1 cellular context compared by ENCODE assay signal in genomic region chr17:419073-419735, GRCh38.
A peak's percentile ranks its signal among the peaks of the same experiment; 100 is the strongest.
TF ChIP-seq lines count a peak whose summit lies in the region.

No MANE protein-coding gene starts in this region.

TF ChIP-seq in HepG2, 621 proteins besides CTCF, POLR2A, EP300 and RAD21 (continued from another document and continues in another):
- no peak for TF ChIP-seq ZUFSP (CRISPR knock-in tag; IDR thresholded peaks at IDR 0.05; ENCODE audit: borderline replicate concordance)
- TF ChIP-seq RBM22 (optimal IDR thresholded peaks at IDR 0.05; ENCODE audit: low read length) = no peak
- TF ChIP-seq SRF (IDR thresholded peaks at IDR 0.05; ENCODE audit: low read depth, low read length) = no peak
- TF ChIP-seq ETV6 (CRISPR knock-in tag; conservative IDR thresholded peaks at IDR 0.05) = no peak
- TF ChIP-seq PHF21A (CRISPR knock-in tag; IDR thresholded peaks at IDR 0.05) = no peak
- no peak for TF ChIP-seq YEATS4 (CRISPR knock-in tag; IDR thresholded peaks at IDR 0.05; ENCODE audit: borderline replicate concordance)
- no peak for TF ChIP-seq ZNF770 (CRISPR knock-in tag; IDR thresholded peaks at IDR 0.05)
- TF ChIP-seq ZNF792 (CRISPR knock-in tag; IDR thresholded peaks at IDR 0.05) = no peak
- TF ChIP-seq BORCS8-MEF2B (CRISPR knock-in tag; IDR thresholded peaks at IDR 0.05) = 0 out of 2 replicates have a peak, but pooled peaks have one; percentile 12
- TF ChIP-seq ZNF547 (CRISPR knock-in tag; IDR thresholded peaks at IDR 0.05) = no peak
- TF ChIP-seq MED8 (CRISPR knock-in tag; IDR thresholded peaks at IDR 0.05; ENCODE audit: insufficient replicate concordance) = no peak
- TF ChIP-seq TSC22D2 (CRISPR knock-in tag; IDR thresholded peaks at IDR 0.05; ENCODE audit: borderline replicate concordance) = no peak
- no peak for TF ChIP-seq ZFP36L1 (CRISPR knock-in tag; IDR thresholded peaks at IDR 0.05)
- 0 out of 2 replicates have a peak, but pooled peaks have one; percentile 27 for TF ChIP-seq SAP130 (CRISPR knock-in tag; IDR thresholded peaks at IDR 0.05; ENCODE audit: low read depth)
- TF ChIP-seq BRF2 (CRISPR knock-in tag; IDR thresholded peaks at IDR 0.05) = no peak
- TF ChIP-seq FOXC1 (CRISPR knock-in tag; IDR thresholded peaks at IDR 0.05; ENCODE audit: borderline replicate concordance) = no peak
- no peak for TF ChIP-seq ZNF407 (CRISPR knock-in tag; IDR thresholded peaks at IDR 0.05; ENCODE audit: not compliant biosample characterization)
- TF ChIP-seq POLR2AphosphoS2 (IDR thresholded peaks at IDR 0.05; ENCODE audit: low read depth, low read length) = no peak
- TF ChIP-seq ZNF674 (CRISPR knock-in tag; IDR thresholded peaks at IDR 0.05; ENCODE audit: low read depth) = no peak
- no peak for TF ChIP-seq SRSF9 (IDR thresholded peaks at IDR 0.05; ENCODE audit: borderline replicate concordance, insufficient read depth, low read depth, low read length, poor library complexity, severe bottlenecking)
- TF ChIP-seq ZBTB33 (CRISPR knock-in tag; IDR thresholded peaks at IDR 0.05) = no peak
- TF ChIP-seq FOXP1 (IDR thresholded peaks at IDR 0.05) = no peak
- TF ChIP-seq FOXP1 (CRISPR knock-in tag; IDR thresholded peaks at IDR 0.05) = peak; percentile 48; the same call in 1 of the 2 replicates
- no peak for TF ChIP-seq PLRG1 (conservative IDR thresholded peaks at IDR 0.05)
- TF ChIP-seq MYPOP (CRISPR knock-in tag; IDR thresholded peaks at IDR 0.05) = no peak
- no peak for TF ChIP-seq TAF15 (IDR thresholded peaks at IDR 0.05; ENCODE audit: low read depth, low read length, poor library complexity, severe bottlenecking)
- TF ChIP-seq ZBTB3 (CRISPR knock-in tag; IDR thresholded peaks at IDR 0.05; ENCODE audit: borderline replicate concordance, low read depth) = no peak
- no peak for TF ChIP-seq KDM4B (CRISPR knock-in tag; IDR thresholded peaks at IDR 0.05)
- no peak for TF ChIP-seq ZZZ3 (CRISPR knock-in tag; IDR thresholded peaks at IDR 0.05; ENCODE audit: borderline replicate concordance)
- TF ChIP-seq TRAFD1 (CRISPR knock-in tag; IDR thresholded peaks at IDR 0.05; ENCODE audit: borderline replicate concordance) = no peak
- 0 out of 2 replicates have a peak, but pooled peaks have one; percentile 48 for TF ChIP-seq HDAC1 (CRISPR knock-in tag; IDR thresholded peaks at IDR 0.05)
- TF ChIP-seq IKZF5 (CRISPR knock-in tag; IDR thresholded peaks at IDR 0.05) = no peak
- TF ChIP-seq ZNF687 (CRISPR knock-in tag; IDR thresholded peaks at IDR 0.05) = peak; percentile 48
- TF ChIP-seq ZNF263 (CRISPR knock-in tag; IDR thresholded peaks at IDR 0.05) = no peak
